Comparison of ENCODE assay signal across 21 cellular contexts in the genomic region with DNA sequence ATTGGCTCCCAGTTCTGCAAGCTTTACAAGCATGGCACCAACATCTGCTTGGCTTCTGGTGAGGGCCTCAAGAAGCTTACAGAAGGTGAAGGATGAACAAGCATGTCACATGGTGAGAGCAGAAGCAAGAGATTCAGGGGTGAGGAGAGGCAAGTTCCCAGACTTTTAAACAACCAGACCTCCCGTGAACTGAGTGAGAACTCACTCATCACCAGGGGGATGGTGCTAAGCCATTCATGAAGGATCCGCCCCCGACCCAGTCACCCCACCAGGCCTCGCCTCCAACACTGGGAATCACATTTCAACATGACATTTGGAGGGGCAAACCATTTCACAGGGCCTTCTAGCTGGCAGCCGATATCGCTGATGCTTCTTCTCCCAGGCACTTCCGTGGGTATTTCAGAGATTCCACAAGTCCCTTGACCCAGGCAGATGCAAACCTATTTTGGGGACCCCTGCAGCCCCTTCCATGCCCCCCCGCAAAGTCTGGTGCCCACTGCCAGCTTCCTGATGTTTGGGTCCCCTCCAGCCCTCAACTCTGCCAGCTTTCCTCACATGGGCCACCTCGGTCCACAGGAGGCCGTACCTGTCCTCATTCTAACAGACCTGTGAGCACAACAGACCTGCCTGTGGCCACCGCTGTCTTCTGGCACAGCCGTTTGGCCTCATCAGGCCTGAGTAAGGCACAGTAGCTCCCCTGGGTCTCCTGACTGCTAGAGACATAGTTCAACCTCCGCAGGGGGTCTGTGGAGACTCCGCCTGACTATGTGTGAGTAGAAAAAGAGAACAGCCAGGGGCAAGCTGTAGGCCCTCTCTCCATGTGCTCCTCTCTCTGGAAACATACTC.
DNase-seq lines count a peak whose midpoint lies in the region; ATAC-seq and TF ChIP-seq lines count a peak whose summit lies in the region.
"Had no signal": no experiment of that assay in that cellular context is flagged by ENCODE, and none has a peak within 500 bp of the region (broad histone marks: within the 10 kb centered on the region; RNA-seq: fewer than 3 reads in every experiment).

No MANE protein-coding gene starts in this region.

- no peaks in the 10 kb centered on the region for H3K27me3 Mint-ChIP-seq in chondrocyte (ENCODE audit: low read depth)
- H3K27me3 Mint-ChIP-seq in nephron progenitor cell (ENCODE audit: low read depth, poor library complexity): peaks cover 5% of the 10 kb centered on the region
- H3K27me3 Mint-ChIP-seq: activated naive CD4-positive, alpha-beta T cell treated with anti-CD3 and anti-CD28 coated beads, Interleukin-2, amount 50 U/mL, for 24 hours; CD4-positive, alpha-beta memory T cell; IgD-negative memory B cell; naive thymus-derived CD8-positive, alpha-beta T cell; stimulated activated naive B cell treated with anti-CD40 and anti-IgM and Interleukin-4, amounts not matched to agents 10 μg/mL and 1 μg/mL and 100 μg/mL, for 72 hours had no signal

- no peaks in the 10 kb centered on the region for H3K9me3 Mint-ChIP-seq in chondrocyte (ENCODE audit: low read depth)
- no peaks in the 10 kb centered on the region for H3K9me3 Mint-ChIP-seq in nephron progenitor cell
- H3K9me3 Mint-ChIP-seq: activated naive CD4-positive, alpha-beta T cell treated with anti-CD3 and anti-CD28 coated beads, Interleukin-2, amount 50 U/mL, for 24 hours; CD4-positive, alpha-beta memory T cell; dendritic cell treated with granulocyte-macrophage colony-stimulating factor and Interleukin-4, amounts not matched to agents 40 ng/mL and 50 ng/mL, for 4 days; IgD-negative memory B cell; naive thymus-derived CD8-positive, alpha-beta T cell; stimulated activated naive B cell treated with anti-CD40 and anti-IgM and Interleukin-4, amounts not matched to agents 10 μg/mL and 1 μg/mL and 100 μg/mL, for 72 hours had no signal

- no peak for TF ChIP-seq CTCF in left ventricle myocardium inferior (IDR thresholded peaks at IDR 0.05; ENCODE audit: borderline replicate concordance)
- no peak for TF ChIP-seq CTCF in chondrocyte (IDR thresholded peaks at IDR 0.05)
- no peak for TF ChIP-seq CTCF in nephron progenitor cell (IDR thresholded peaks at IDR 0.05)
- no peak for TF ChIP-seq CTCF in vagina (IDR thresholded peaks at IDR 0.05)

- TF ChIP-seq POLR2A in vagina (IDR thresholded peaks at IDR 0.05): no peak

- ATAC-seq in Right ventricle myocardium inferior: no peak
- ATAC-seq: naive thymus-derived CD8-positive, alpha-beta T cell; stimulated activated naive B cell treated with anti-CD40 and anti-IgM and Interleukin-4, amounts not matched to agents 10 μg/mL and 1 μg/mL and 100 μg/mL, for 72 hours had no signal

- H3K36me3 ChIP-seq in left ventricle myocardium inferior: no peaks in the 10 kb centered on the region
- H3K36me3 ChIP-seq in vagina: no peaks in the 10 kb centered on the region
- H3K36me3 ChIP-seq: thyroid gland had no signal

- H3K9me3 ChIP-seq in left ventricle myocardium inferior (replicated peaks) (no peaks in the 10 kb centered on the region), vagina (no peaks in the 10 kb centered on the region)
- H3K9me3 ChIP-seq: thyroid gland had no signal

- peaks cover 84% of the 10 kb centered on the region for H3K4me1 ChIP-seq in left ventricle myocardium inferior
- peaks cover 65% of the 10 kb centered on the region for H3K4me1 ChIP-seq in vagina

- H3K4me3 Mint-ChIP-seq in chondrocyte (ENCODE audit: unreplicated experiment) (no peak overlapping the region), nephron progenitor cell (peak overlapping the region; percentile 11)
- H3K4me3 Mint-ChIP-seq: activated naive CD4-positive, alpha-beta T cell treated with anti-CD3 and anti-CD28 coated beads, Interleukin-2, amount 50 U/mL, for 24 hours; CD4-positive, alpha-beta memory T cell; dendritic cell treated with granulocyte-macrophage colony-stimulating factor and Interleukin-4, amounts not matched to agents 40 ng/mL and 50 ng/mL, for 4 days; IgD-negative memory B cell; stimulated activated naive B cell treated with anti-CD40 and anti-IgM and Interleukin-4, amounts not matched to agents 10 μg/mL and 1 μg/mL and 100 μg/mL, for 72 hours had no signal

- H3K4me3 ChIP-seq in left ventricle myocardium inferior: no peak overlapping the region
- H3K4me3 ChIP-seq in vagina: no peak overlapping the region
- H3K4me3 ChIP-seq: thyroid gland had no signal

- DNase-seq in left ventricle myocardium inferior (no peak), Right ventricle myocardium inferior (ENCODE audit: missing footprints) (no peak), chondrocyte (ENCODE audit: low spot score) (peak; percentile 66), nephron progenitor cell (peak; percentile 30), vagina (ENCODE audit: extremely low spot score in 2 of 2) (no peak), DMS 273 (lab: John Stamatoyannopoulos, UW; ENCODE audit: unreplicated experiment) (no peak), DMS153 (lab: John Stamatoyannopoulos, UW) (no peak), middle frontal gyrus (ENCODE audit: extremely low spot score, low spot score) (no peak)
- DNase-seq: ACHN; activated CD4-positive, alpha-beta T cell treated with anti-CD3 and anti-CD28 coated beads, Interleukin-2, amount 50 U/mL, for 4 hours; CD4-positive, alpha-beta memory T cell; H7; mammary epithelial cell; naive thymus-derived CD8-positive, alpha-beta T cell; NCI-H2029; stimulated activated naive B cell treated with anti-CD40 and anti-IgM and Interleukin-4, amounts not matched to agents 10 μg/mL and 1 μg/mL and 100 μg/mL, for 72 hours; thyroid gland had no signal

- H3K27ac Mint-ChIP-seq in chondrocyte (ENCODE audit: unreplicated experiment): no peak overlapping the region
- peak overlapping the region; percentile 68 for H3K27ac Mint-ChIP-seq in nephron progenitor cell
- H3K27ac Mint-ChIP-seq: activated naive CD4-positive, alpha-beta T cell treated with anti-CD3 and anti-CD28 coated beads, Interleukin-2, amount 50 U/mL, for 24 hours; dendritic cell treated with granulocyte-macrophage colony-stimulating factor and Interleukin-4, amounts not matched to agents 40 ng/mL and 50 ng/mL, for 4 days; IgD-negative memory B cell; stimulated activated naive B cell treated with anti-CD40 and anti-IgM and Interleukin-4, amounts not matched to agents 10 μg/mL and 1 μg/mL and 100 μg/mL, for 72 hours had no signal

- intact Hi-C loops in left ventricle myocardium inferior (cut with micrococcal nuclease) (no loop called here), Right ventricle myocardium inferior (cut with DNase I) (no loop called here), vagina (cut with DNase I) (no loop called here)

- H3K27ac ChIP-seq in left ventricle myocardium inferior (replicated peaks): peak overlapping the region; percentile 95
- peak overlapping the region; percentile 90 for H3K27ac ChIP-seq in vagina
- H3K27ac ChIP-seq: epithelial cell of prostate, thyroid gland had no signal

- no peaks in the 10 kb centered on the region for H3K27me3 ChIP-seq in left ventricle myocardium inferior (ENCODE audit: low read depth)
- H3K27me3 ChIP-seq in vagina: no peaks in the 10 kb centered on the region
- H3K27me3 ChIP-seq: thyroid gland had no signal

- H3K36me3 Mint-ChIP-seq in chondrocyte (ENCODE audit: low read depth) (no peaks in the 10 kb centered on the region), nephron progenitor cell (ENCODE audit: low read depth) (no peaks in the 10 kb centered on the region)
- H3K36me3 Mint-ChIP-seq: activated naive CD4-positive, alpha-beta T cell treated with anti-CD3 and anti-CD28 coated beads, Interleukin-2, amount 50 U/mL, for 24 hours had no signal

- H3K4me1 Mint-ChIP-seq in chondrocyte (ENCODE audit: low read depth) (peaks cover 76% of the 10 kb centered on the region), nephron progenitor cell (peaks cover 69% of the 10 kb centered on the region)
- H3K4me1 Mint-ChIP-seq: activated naive CD4-positive, alpha-beta T cell treated with anti-CD3 and anti-CD28 coated beads, Interleukin-2, amount 50 U/mL, for 24 hours; CD4-positive, alpha-beta memory T cell; IgD-negative memory B cell; stimulated activated naive B cell treated with anti-CD40 and anti-IgM and Interleukin-4, amounts not matched to agents 10 μg/mL and 1 μg/mL and 100 μg/mL, for 72 hours had no signal

Comparison
In these comparisons a context has a peak if more than half of its experiments do, and no peak if none do; other contexts are left out.
1. DNase-seq: peak in chondrocyte (single experiment) and nephron progenitor cell (single experiment); none in left ventricle myocardium inferior (single experiment), Right ventricle myocardium inferior (single experiment), vagina (0 of 2), DMS 273 (single experiment), DMS153 (single experiment) and middle frontal gyrus (single experiment).